10 cellular contexts compared by ENCODE assay signal in genomic region chr5:72402959-72403628, GRCh38.
DNase-seq lines count a peak whose midpoint lies in the region; TF ChIP-seq lines count a peak whose summit lies in the region.
"Had no signal": no experiment of that assay in that cellular context is flagged by ENCODE, and none has a peak within 500 bp of the region (broad histone marks: within the 10 kb centered on the region; RNA-seq: fewer than 3 reads in every experiment).

No MANE protein-coding gene starts in this region.

- H3K27me3 ChIP-seq in GM06990 (replicated peaks; ENCODE audit: control insufficient read depth, insufficient read depth, low read length): no peaks in the 10 kb centered on the region
- H3K27me3 ChIP-seq in OCI-LY3 (ENCODE audit: low read depth, low read length): no peaks in the 10 kb centered on the region

- H3K27ac ChIP-seq in OCI-LY3 (ENCODE audit: low read length) (no peak overlapping the region), epithelial cell of prostate (peak overlapping the region; percentile 16)

- no peaks in the 10 kb centered on the region for H3K36me3 ChIP-seq in GM06990 (ENCODE audit: control insufficient read depth, insufficient read depth, low read length)
- H3K36me3 ChIP-seq in OCI-LY3 (replicated peaks; ENCODE audit: low read depth, low read length): peaks cover 9% of the 10 kb centered on the region

- H3K27me3 Mint-ChIP-seq in osteocyte (ENCODE audit: unreplicated experiment): no peaks in the 10 kb centered on the region

- H3K79me2 ChIP-seq in OCI-LY3 (ENCODE audit: low read length): no peaks in the 10 kb centered on the region

- peaks cover 12% of the 10 kb centered on the region; the same call in 1 of the 2 replicates for H3K9me3 ChIP-seq in OCI-LY3 (ENCODE audit: insufficient read depth, low read length)

- H3K9ac ChIP-seq in OCI-LY3 (ENCODE audit: low read length): no peak overlapping the region

- H4K20me1 ChIP-seq in OCI-LY3 (ENCODE audit: insufficient read depth, low read length): no peaks in the 10 kb centered on the region

- H3K4me2 ChIP-seq in OCI-LY3 (ENCODE audit: low read length): no peak overlapping the region

- TF ChIP-seq CTCF in GM06990 (IDR thresholded peaks at IDR 0.05; ENCODE audit: insufficient read depth, low read length, poor library complexity, severe bottlenecking) (peak; percentile 30), OCI-LY3 (IDR thresholded peaks at IDR 0.05; ENCODE audit: low read depth, low read length) (peak; percentile 41), osteocyte (IDR thresholded peaks at IDR 0.05) (peak; percentile 61)

- H3K36me3 Mint-ChIP-seq in osteocyte (ENCODE audit: unreplicated experiment): no peaks in the 10 kb centered on the region

- H3K9me3 Mint-ChIP-seq in osteocyte (ENCODE audit: unreplicated experiment): peaks cover 7% of the 10 kb centered on the region

- DNase-seq in GM06990 (ENCODE audit: extremely low read depth, insufficient read length) (no peak), epithelial cell of prostate (ENCODE audit: low read depth, low spot score) (no peak), osteocyte (ENCODE audit: extremely low spot score, unreplicated experiment) (no peak), pons (ENCODE audit: low spot score) (no peak), SIG-M5 treated with dmso at 0.1 percent for 504 hours (lab: John Stamatoyannopoulos, UW; ENCODE audit: unreplicated experiment) (no peak), AG08396 (ENCODE audit: low spot score) (no peak), NOMO-1 treated with DMSO at 0.1 percent for 48 hours (lab: John Stamatoyannopoulos, UW; ENCODE audit: unreplicated experiment) (no peak)
- DNase-seq: activated effector memory CD4-positive, alpha-beta T cell treated with anti-CD3 and anti-CD28 coated beads, Interleukin-2, amount 50 U/mL, for 16 hours had no signal

- H2AFZ ChIP-seq in OCI-LY3 (ENCODE audit: low read depth, low read length): no peak overlapping the region

- H3K27ac Mint-ChIP-seq in osteocyte (ENCODE audit: unreplicated experiment): peak overlapping the region; percentile 85
- H3K27ac Mint-ChIP-seq: T-helper 1 cell treated with Interleukin-12 subunit alpha and Interleukin-12 subunit beta and Interleukin-4 antibody, amounts not matched to agents 30 μg/mL and 1 μg/mL, for 36 hours had no signal

- H3K4me1 ChIP-seq in OCI-LY3 (ENCODE audit: low read length): peaks cover 15% of the 10 kb centered on the region

- peaks cover 49% of the 10 kb centered on the region for H3K4me1 Mint-ChIP-seq in osteocyte (ENCODE audit: unreplicated experiment)

- no peak overlapping the region for H3K4me3 Mint-ChIP-seq in osteocyte (ENCODE audit: unreplicated experiment)
- H3K4me3 Mint-ChIP-seq: T-helper 1 cell treated with Interleukin-12 subunit alpha and Interleukin-12 subunit beta and Interleukin-4 antibody, amounts not matched to agents 30 μg/mL and 1 μg/mL, for 36 hours had no signal

- H3K4me3 ChIP-seq in GM06990 (replicated peaks; ENCODE audit: low read depth, low read length): no peak overlapping the region
- H3K4me3 ChIP-seq in OCI-LY3 (ENCODE audit: low read length): no peak overlapping the region
